12 cellular contexts compared by ENCODE assay signal in the genomic region with DNA sequence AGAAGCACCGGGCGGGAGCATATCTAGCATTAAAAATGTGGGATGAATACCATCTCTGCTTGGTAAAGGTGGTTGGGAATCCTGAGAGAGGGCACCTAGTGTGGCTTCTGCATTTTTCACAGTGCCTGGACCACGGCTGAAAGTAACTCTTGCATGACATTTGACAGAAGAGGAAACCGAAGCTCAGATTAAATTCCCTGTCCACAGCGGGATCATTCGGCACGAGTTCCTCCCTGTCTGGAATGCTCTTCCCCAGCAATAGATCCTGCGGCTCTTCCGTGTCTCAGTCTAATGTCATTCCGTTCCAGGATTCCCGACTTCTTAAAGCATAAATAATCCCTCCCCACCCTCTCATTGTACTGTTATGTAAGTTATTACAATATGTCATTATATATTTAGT. TPM values are rescaled to one million over a fixed set of nuclear protein-coding genes. Genes with fewer than 3 reads are reported as not detected.
DNase-seq lines count a peak whose midpoint lies in the region; ATAC-seq and TF ChIP-seq lines count a peak whose summit lies in the region.
"Had no signal": no experiment of that assay in that cellular context is flagged by ENCODE, and none has a peak within 500 bp of the region (broad histone marks: within the 10 kb centered on the region; RNA-seq: fewer than 3 reads in every experiment).

No MANE protein-coding gene starts in this region.

- H3K4me1 ChIP-seq in Panc1 (ENCODE audit: control insufficient read depth, insufficient read depth, low read length) (peaks cover 31% of the 10 kb centered on the region), heart right ventricle (peaks cover 3 to 42% (median 34%) of the 10 kb centered on the region in 9 donors)

- H3K4me3 ChIP-seq in Panc1 (ENCODE audit: low read depth in 2 of 2, low read length in 2 of 2) (no peak overlapping the region), fibroblast of villous mesenchyme (ENCODE audit: low read depth, low read length) (peak overlapping the region; percentile 78), heart right ventricle (peak overlapping the region in 1 of 10 donors; percentile 87)

- H3K27ac ChIP-seq in Panc1 (ENCODE audit: low read length): peak overlapping the region; percentile 93; the same call in 1 of the 2 replicates
- H3K27ac ChIP-seq in heart right ventricle: no peak overlapping the region

- H3K36me3 ChIP-seq in Panc1 (ENCODE audit: control insufficient read depth, insufficient read depth, low read length) (peaks cover 31% of the 10 kb centered on the region), heart right ventricle (peaks cover 0 to 31% (median 19%) of the 10 kb centered on the region in 9 donors)

- intact Hi-C loops in Panc1 (cut with micrococcal nuclease; ENCODE audit: unreplicated experiment) (no loop called here), heart right ventricle (cut with DNase I) (loop anchor here in 3 of 10 donors (2.0 to 10.0 kb wide), 2 partner anchors 15 to 81 kb away; a partner anchor contains a TSS)

- peaks cover 3% of the 10 kb centered on the region for H3K27me3 Mint-ChIP-seq in activated naive CD4-positive, alpha-beta T cell treated with anti-CD3 and anti-CD28 coated beads, Interleukin-2, amount 10 ng/mL, durations not matched to agents 7 days and 5 days
- no peaks in the 10 kb centered on the region for H3K27me3 Mint-ChIP-seq in stimulated activated memory B cell treated with anti-CD40 and anti-IgM and Interleukin-4, amounts not matched to agents 10 μg/mL and 1 μg/mL and 100 μg/mL, for 72 hours

- no peaks in the 10 kb centered on the region for H3K9me3 Mint-ChIP-seq in activated naive CD4-positive, alpha-beta T cell treated with anti-CD3 and anti-CD28 coated beads, Interleukin-2, amount 10 ng/mL, durations not matched to agents 7 days and 5 days
- no peaks in the 10 kb centered on the region for H3K9me3 Mint-ChIP-seq in activated naive CD4-positive, alpha-beta T cell treated with anti-CD3 and anti-CD28 coated beads, Interleukin-2, amount 50 U/mL, for 72 hours
- no peaks in the 10 kb centered on the region for H3K9me3 Mint-ChIP-seq in stimulated activated memory B cell treated with anti-CD40 and anti-IgM and Interleukin-4, amounts not matched to agents 10 μg/mL and 1 μg/mL and 100 μg/mL, for 72 hours

- TF ChIP-seq CTCF in Panc1 (IDR thresholded peaks at IDR 0.05): no peak
- TF ChIP-seq CTCF in fibroblast of villous mesenchyme (IDR thresholded peaks at IDR 0.05; ENCODE audit: insufficient read depth, low read depth, low read length): no peak
- no peak for TF ChIP-seq CTCF in heart right ventricle (IDR thresholded peaks at IDR 0.05)

- in situ Hi-C loops in Panc1 (cut with HindIII; ENCODE audit: low pct_unique_long_range_greater_than_20kb, low sequenced_read_pairs): no loop called here

- H3K4me1 Mint-ChIP-seq in activated naive CD4-positive, alpha-beta T cell treated with anti-CD3 and anti-CD28 coated beads, Interleukin-2, amount 10 ng/mL, durations not matched to agents 7 days and 5 days: peaks cover 45% of the 10 kb centered on the region
- peaks cover 49% of the 10 kb centered on the region for H3K4me1 Mint-ChIP-seq in stimulated activated memory B cell treated with anti-CD40 and anti-IgM and Interleukin-4, amounts not matched to agents 10 μg/mL and 1 μg/mL and 100 μg/mL, for 72 hours

- POLR2A ChIA-PET in Panc1 (lab: Charles Lee): interaction anchor here (0.6 to 0.7 kb wide), 2 partner anchors 16 to 31 kb away, joined by 3 to 6 read pairs; a partner anchor contains a TSS

- H3K9me3 ChIP-seq in Panc1 (ENCODE audit: control insufficient read depth, insufficient read depth, low read depth, low read length) (no peaks in the 10 kb centered on the region), heart right ventricle (no peaks in the 10 kb centered on the region)
- H3K9me3 ChIP-seq: upper lobe of right lung had no signal

- H3K4me3 Mint-ChIP-seq in activated naive CD4-positive, alpha-beta T cell treated with anti-CD3 and anti-CD28 coated beads, Interleukin-2, amount 10 ng/mL, durations not matched to agents 7 days and 5 days: peak overlapping the region; percentile 88
- H3K4me3 Mint-ChIP-seq in stimulated activated memory B cell treated with anti-CD40 and anti-IgM and Interleukin-4, amounts not matched to agents 10 μg/mL and 1 μg/mL and 100 μg/mL, for 72 hours: peak overlapping the region; percentile 93

- H3K36me3 Mint-ChIP-seq in activated naive CD4-positive, alpha-beta T cell treated with anti-CD3 and anti-CD28 coated beads, Interleukin-2, amount 10 ng/mL, durations not matched to agents 7 days and 5 days: peaks cover 33% of the 10 kb centered on the region
- H3K36me3 Mint-ChIP-seq in activated naive CD4-positive, alpha-beta T cell treated with anti-CD3 and anti-CD28 coated beads, Interleukin-2, amount 50 U/mL, for 72 hours: peaks cover 36 to 39% of the 10 kb centered on the region in 2 donors
- H3K36me3 Mint-ChIP-seq in stimulated activated memory B cell treated with anti-CD40 and anti-IgM and Interleukin-4, amounts not matched to agents 10 μg/mL and 1 μg/mL and 100 μg/mL, for 72 hours: peaks cover 36% of the 10 kb centered on the region

- WGBS in heart right ventricle, 2 donors: 95 to 96% methylated on average over 11 of the region's 11 CpGs

- no peaks in the 10 kb centered on the region for H3K27me3 ChIP-seq in Panc1 (ENCODE audit: control insufficient read depth, insufficient read depth, low read length)
- no peaks in the 10 kb centered on the region for H3K27me3 ChIP-seq in heart right ventricle
- H3K27me3 ChIP-seq: upper lobe of right lung had no signal

- ATAC-seq in activated naive CD4-positive, alpha-beta T cell treated with anti-CD3 and anti-CD28 coated beads, Interleukin-2, amount 50 U/mL, for 72 hours: no peak
- ATAC-seq in Panc1: no peak
- no peak for ATAC-seq in stimulated activated memory B cell treated with anti-CD40 and anti-IgM and Interleukin-4, amounts not matched to agents 10 μg/mL and 1 μg/mL and 100 μg/mL, for 72 hours
- no peak for ATAC-seq in heart right ventricle

- no peak for DNase-seq in activated naive CD4-positive, alpha-beta T cell treated with anti-CD3 and anti-CD28 coated beads, Interleukin-2, amount 10 ng/mL, durations not matched to agents 7 days and 5 days
- no peak for DNase-seq in activated naive CD4-positive, alpha-beta T cell treated with anti-CD3 and anti-CD28 coated beads, Interleukin-2, amount 50 U/mL, for 72 hours (ENCODE audit: low spot score in 2 of 2)
- no peak for DNase-seq in Panc1 (ENCODE audit: low read depth, low spot score)
- no peak for DNase-seq in fibroblast of villous mesenchyme (ENCODE audit: low read depth)
- no peak for DNase-seq in heart right ventricle
- DNase-seq in H4 (ENCODE audit: low spot score): no peak
- DNase-seq in ecto neural progenitor cell (ENCODE audit: low spot score): no peak
- DNase-seq: activated CD4-positive, alpha-beta T cell treated with anti-CD3 and anti-CD28 coated beads for 1 hour; NCI-H2081; upper lobe of right lung had no signal

- CTCF ChIA-PET in activated naive CD4-positive, alpha-beta T cell treated with anti-CD3 and anti-CD28 coated beads, Interleukin-2, amount 10 ng/mL, durations not matched to agents 7 days and 5 days (lab: Charles Lee): no interaction called here
- CTCF ChIA-PET in Panc1 (lab: Charles Lee): no interaction called here

- no TSS peak for BruUV-seq in Panc1 (replicated peaks; lab: Mats Ljungman, UMichigan)

- peak overlapping the region; percentile 90 for H3K27ac Mint-ChIP-seq in activated naive CD4-positive, alpha-beta T cell treated with anti-CD3 and anti-CD28 coated beads, Interleukin-2, amount 10 ng/mL, durations not matched to agents 7 days and 5 days
- peak overlapping the region in 1 of 2 donors; percentile 94 for H3K27ac Mint-ChIP-seq in activated naive CD4-positive, alpha-beta T cell treated with anti-CD3 and anti-CD28 coated beads, Interleukin-2, amount 50 U/mL, for 72 hours
- peak overlapping the region; percentile 94 for H3K27ac Mint-ChIP-seq in stimulated activated memory B cell treated with anti-CD40 and anti-IgM and Interleukin-4, amounts not matched to agents 10 μg/mL and 1 μg/mL and 100 μg/mL, for 72 hours

RNA-seq across cellular contexts. Expression of a gene that starts 0.9 kb away (rescaled TPM):
- total RNA-seq in activated naive CD4-positive, alpha-beta T cell treated with anti-CD3 and anti-CD28 coated beads, Interleukin-2, amount 50 U/mL, for 72 hours: 1,000 to 10,000 TPM; 1,548 to 2,231 TPM
- total RNA-seq in Panc1 (2021; ENCODE audit: unreplicated experiment): 1,117 TPM
- 852 TPM for polyA plus RNA-seq in Panc1 (2012; ENCODE audit: insufficient read length)
- total RNA-seq in fibroblast of villous mesenchyme: 1,279 and 1,357 TPM in 2 replicates
- total RNA-seq in heart right ventricle: 100 to 1,000 TPM; 446 to 663 (median 505) TPM
- polyA plus RNA-seq in heart right ventricle: 1,000 to 10,000 TPM; 1,343 to 1,956 TPM
- 1,849 and 2,203 TPM in 2 replicates for total RNA-seq in H4 (2014; rRNA removed; shearing (Covaris generic))

RNA-seq across cellular contexts. Expression of a gene that starts 16.0 kb away (rescaled TPM):
- 10 to 100 TPM; 18.3 to 21.9 TPM for total RNA-seq in activated naive CD4-positive, alpha-beta T cell treated with anti-CD3 and anti-CD28 coated beads, Interleukin-2, amount 50 U/mL, for 72 hours
- total RNA-seq in Panc1 (2021; ENCODE audit: unreplicated experiment): 43.7 TPM
- 30.7 TPM for polyA plus RNA-seq in Panc1 (2012; ENCODE audit: insufficient read length)
- 42.7 and 48.3 TPM in 2 replicates for total RNA-seq in fibroblast of villous mesenchyme
- 10 to 100 TPM; 17.3 to 24.0 (median 19.9) TPM for total RNA-seq in heart right ventricle
- 10 to 100 TPM in 1 of 2 donors, 1 to 10 TPM in 1; 8.7 to 15.3 TPM for polyA plus RNA-seq in heart right ventricle
- total RNA-seq in H4 (2014; rRNA removed; shearing (Covaris generic)): 21.9 and 28.1 TPM in 2 replicates

RNA-seq across cellular contexts. Expression of a gene that starts 20.8 kb away (rescaled TPM):
- total RNA-seq in activated naive CD4-positive, alpha-beta T cell treated with anti-CD3 and anti-CD28 coated beads, Interleukin-2, amount 50 U/mL, for 72 hours: not detected
- total RNA-seq in Panc1 (2021; ENCODE audit: unreplicated experiment) (0.31 TPM), fibroblast of villous mesenchyme (0.43 and 1.6 TPM in 2 replicates), heart right ventricle (1 to 10 TPM; 2.0 to 7.2 (median 4.1) TPM)
- polyA plus RNA-seq in Panc1 (2012; ENCODE audit: insufficient read length): 0.28 TPM
- polyA plus RNA-seq in heart right ventricle: 10 to 100 TPM; 18.2 to 26.7 TPM
- total RNA-seq in H4 (2014; rRNA removed; shearing (Covaris generic)): not detected in 2 replicates
- total RNA-seq: esophagus mucosa had no signal

RNA-seq across cellular contexts. Expression of a gene that starts 54.8 kb away (rescaled TPM):
- total RNA-seq in activated naive CD4-positive, alpha-beta T cell treated with anti-CD3 and anti-CD28 coated beads, Interleukin-2, amount 50 U/mL, for 72 hours: 10 to 100 TPM; 29.3 to 39.3 TPM
- total RNA-seq in Panc1 (2021; ENCODE audit: unreplicated experiment): 42.9 TPM
- 31.8 TPM for polyA plus RNA-seq in Panc1 (2012; ENCODE audit: insufficient read length)
- total RNA-seq in fibroblast of villous mesenchyme: 47.7 and 66.5 TPM in 2 replicates
- 100 to 1,000 TPM; 100 to 204 (median 175) TPM for total RNA-seq in heart right ventricle
- polyA plus RNA-seq in heart right ventricle: 100 to 1,000 TPM in 1 of 2 donors, 10 to 100 TPM in 1; 49.2 to 126 TPM
- total RNA-seq in H4 (2014; rRNA removed; shearing (Covaris generic)): 39.1 and 46.7 TPM in 2 replicates
